10 cellular contexts compared by ENCODE assay signal in the genomic region with DNA sequence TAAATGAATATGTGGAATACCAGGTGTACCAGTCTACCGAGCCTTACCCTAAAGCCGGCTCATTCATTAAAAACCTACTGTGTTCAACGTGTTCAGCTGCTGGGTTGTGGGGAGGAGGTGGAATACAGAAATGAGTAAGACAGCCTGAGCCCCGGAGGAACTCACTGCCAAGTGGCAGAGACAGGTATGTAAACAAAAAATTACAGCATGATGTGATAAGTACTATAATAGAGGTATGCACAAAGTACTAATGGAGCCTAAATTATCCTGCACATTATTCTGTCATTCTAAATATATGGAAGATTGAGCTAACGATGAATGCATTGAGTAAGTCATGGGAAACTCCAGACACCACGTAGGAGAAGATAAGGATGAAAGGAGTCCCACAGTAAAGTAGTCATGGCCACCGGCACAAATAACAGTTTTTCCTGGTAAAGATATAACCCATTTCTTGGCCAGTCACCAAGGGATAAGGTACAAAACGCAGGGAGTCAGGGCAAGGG.
A peak's percentile ranks its signal among the peaks of the same experiment; 100 is the strongest.
DNase-seq lines count a peak whose midpoint lies in the region; ATAC-seq and TF ChIP-seq lines count a peak whose summit lies in the region.
"Had no signal": no experiment of that assay in that cellular context is flagged by ENCODE, and none has a peak within 500 bp of the region (broad histone marks: within the 10 kb centered on the region; RNA-seq: fewer than 3 reads in every experiment).

No MANE protein-coding gene starts in this region.

- H3K27ac Mint-ChIP-seq in stimulated activated naive B cell treated with anti-CD40 and anti-IgM and Interleukin-4, amounts not matched to agents 10 μg/mL and 1 μg/mL and 100 μg/mL, for 72 hours, result peak overlapping the region; percentile 10

- no peak for TF ChIP-seq CTCF in RWPE1 (conservative IDR thresholded peaks at IDR 0.05; ENCODE audit: low read depth)

- peaks cover 2 to 4% of the 10 kb centered on the region in 2 donors for H3K36me3 Mint-ChIP-seq in stimulated activated naive B cell treated with anti-CD40 and anti-IgM and Interleukin-4, amounts not matched to agents 10 μg/mL and 1 μg/mL and 100 μg/mL, for 72 hours

- POLR2A ChIA-PET in RWPE1 (lab: Yijun Ruan, JAX; ENCODE audit: low non-redundant PET), result no interaction called here

- CTCF ChIA-PET in RWPE1 (lab: Yijun Ruan, JAX), result interaction anchor here (0.7 kb wide), 1 partner anchor 109 kb away, joined by 4 read pairs; no protein-coding TSS in a partner anchor

- DNase-seq in stimulated activated CD4-positive, alpha-beta T cell treated with anti-CD3 and anti-CD28 coated beads, Interleukin-15, amount 100 ng/mL, for 24 hours, result peak; percentile 40
- no peak for DNase-seq in stimulated activated CD4-positive, alpha-beta T cell treated with anti-CD3 and anti-CD28 coated beads, Interleukin-4, amount 100 ng/mL, for 1 hour
- DNase-seq in RWPE1 (ENCODE audit: low spot score) (peak; percentile 26), ecto neural progenitor cell (ENCODE audit: low spot score) (no peak), DMS114 treated with DMSO at 0.1 percent for 48 hours (lab: John Stamatoyannopoulos, UW; ENCODE audit: unreplicated experiment) (no peak), kidney glomerular epithelial cell (lab: John Stamatoyannopoulos, UW) (no peak)
- DNase-seq in stimulated activated naive B cell treated with anti-CD40 and anti-IgM and Interleukin-4, amounts not matched to agents 10 μg/mL and 1 μg/mL and 100 μg/mL, for 72 hours, result no peak
- DNase-seq: GF-D8 had no signal

- peaks cover 3 to 10% of the 10 kb centered on the region in 2 donors for H3K4me1 Mint-ChIP-seq in stimulated activated naive B cell treated with anti-CD40 and anti-IgM and Interleukin-4, amounts not matched to agents 10 μg/mL and 1 μg/mL and 100 μg/mL, for 72 hours

- H3K27ac ChIP-seq in RWPE1, result no peak overlapping the region
- H3K27ac ChIP-seq: SK-N-MC had no signal

- no peaks in the 10 kb centered on the region for H3K9me3 Mint-ChIP-seq in stimulated activated naive B cell treated with anti-CD40 and anti-IgM and Interleukin-4, amounts not matched to agents 10 μg/mL and 1 μg/mL and 100 μg/mL, for 72 hours

- ATAC-seq in HG02870 (IDR thresholded peaks at IDR 0.05; ENCODE audit: unreplicated experiment), result peak; percentile 49
- peak; percentile 35 to 51 for ATAC-seq in stimulated activated naive B cell treated with anti-CD40 and anti-IgM and Interleukin-4, amounts not matched to agents 10 μg/mL and 1 μg/mL and 100 μg/mL, for 72 hours (replicated peaks)

- H3K27me3 Mint-ChIP-seq in stimulated activated naive B cell treated with anti-CD40 and anti-IgM and Interleukin-4, amounts not matched to agents 10 μg/mL and 1 μg/mL and 100 μg/mL, for 72 hours, result peaks cover 9% of the 10 kb centered on the region in 2 donors

- peak overlapping the region in 1 of 2 donors; percentile 3 for H3K4me3 Mint-ChIP-seq in stimulated activated naive B cell treated with anti-CD40 and anti-IgM and Interleukin-4, amounts not matched to agents 10 μg/mL and 1 μg/mL and 100 μg/mL, for 72 hours

Comparison
In these comparisons a context has a peak if more than half of its experiments do, and no peak if none do; other contexts are left out.
1. DNase-seq: peak in stimulated activated CD4-positive, alpha-beta T cell treated with anti-CD3 and anti-CD28 coated beads, Interleukin-15, amount 100 ng/mL, for 24 hours (single experiment) and RWPE1 (single experiment); none in stimulated activated CD4-positive, alpha-beta T cell treated with anti-CD3 and anti-CD28 coated beads, Interleukin-4, amount 100 ng/mL, for 1 hour (single experiment), stimulated activated naive B cell treated with anti-CD40 and anti-IgM and Interleukin-4, amounts not matched to agents 10 μg/mL and 1 μg/mL and 100 μg/mL, for 72 hours (single experiment), ecto neural progenitor cell (single experiment), DMS114 treated with DMSO at 0.1 percent for 48 hours (single experiment) and kidney glomerular epithelial cell (single experiment).